Comparison of ENCODE assay signal across 1 cellular context in genomic region chr4:7240341-7240740, GRCh38.
TF ChIP-seq lines count a peak whose summit lies in the region.

No MANE protein-coding gene starts in this region.

TF ChIP-seq in HepG2, 621 proteins besides CTCF, POLR2A, EP300 and RAD21 (continued from another document):
- TF ChIP-seq, protein P1, sequence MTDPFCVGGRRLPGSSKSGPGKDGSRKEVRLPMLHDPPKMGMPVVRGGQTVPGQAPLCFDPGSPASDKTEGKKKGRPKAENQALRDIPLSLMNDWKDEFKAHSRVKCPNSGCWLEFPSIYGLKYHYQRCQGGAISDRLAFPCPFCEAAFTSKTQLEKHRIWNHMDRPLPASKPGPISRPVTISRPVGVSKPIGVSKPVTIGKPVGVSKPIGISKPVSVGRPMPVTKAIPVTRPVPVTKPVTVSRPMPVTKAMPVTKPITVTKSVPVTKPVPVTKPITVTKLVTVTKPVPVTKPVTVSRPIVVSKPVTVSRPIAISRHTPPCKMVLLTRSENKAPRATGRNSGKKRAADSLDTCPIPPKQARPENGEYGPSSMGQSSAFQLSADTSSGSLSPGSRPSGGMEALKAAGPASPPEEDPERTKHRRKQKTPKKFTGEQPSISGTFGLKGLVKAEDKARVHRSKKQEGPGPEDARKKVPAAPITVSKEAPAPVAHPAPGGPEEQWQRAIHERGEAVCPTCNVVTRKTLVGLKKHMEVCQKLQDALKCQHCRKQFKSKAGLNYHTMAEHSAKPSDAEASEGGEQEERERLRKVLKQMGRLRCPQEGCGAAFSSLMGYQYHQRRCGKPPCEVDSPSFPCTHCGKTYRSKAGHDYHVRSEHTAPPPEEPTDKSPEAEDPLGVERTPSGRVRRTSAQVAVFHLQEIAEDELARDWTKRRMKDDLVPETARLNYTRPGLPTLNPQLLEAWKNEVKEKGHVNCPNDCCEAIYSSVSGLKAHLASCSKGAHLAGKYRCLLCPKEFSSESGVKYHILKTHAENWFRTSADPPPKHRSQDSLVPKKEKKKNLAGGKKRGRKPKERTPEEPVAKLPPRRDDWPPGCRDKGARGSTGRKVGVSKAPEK (CRISPR knock-in tag; IDR thresholded peaks at IDR 0.05; ENCODE audit: borderline replicate concordance) = no peak
- TF ChIP-seq HNF1A (IDR thresholded peaks at IDR 0.05; ENCODE audit: low read depth) = no peak
- TF ChIP-seq HNF1A (CRISPR knock-in tag; IDR thresholded peaks at IDR 0.05; ENCODE audit: borderline replicate concordance) = no peak
- no peak for TF ChIP-seq HMG20A (CRISPR knock-in tag; IDR thresholded peaks at IDR 0.05; ENCODE audit: borderline replicate concordance)
- TF ChIP-seq ZNF383 (CRISPR knock-in tag; IDR thresholded peaks at IDR 0.05; ENCODE audit: borderline replicate concordance) = no peak
- no peak for TF ChIP-seq ZMAT3 (CRISPR knock-in tag; conservative IDR thresholded peaks at IDR 0.05)
- no peak for TF ChIP-seq NR2F1 (CRISPR knock-in tag; IDR thresholded peaks at IDR 0.05)
- TF ChIP-seq ZNF292 (CRISPR knock-in tag; IDR thresholded peaks at IDR 0.05; ENCODE audit: borderline replicate concordance, low read depth) = no peak
- TF ChIP-seq ZNF570 (CRISPR knock-in tag; IDR thresholded peaks at IDR 0.05; ENCODE audit: borderline replicate concordance) = no peak
